Comparison of ENCODE assay signal across 8 cellular contexts in genomic region chr14:76376001-76376404, GRCh38. TPM values are rescaled to one million over a fixed set of nuclear protein-coding genes. Genes with fewer than 3 reads are reported as not detected.
DNase-seq lines count a peak whose midpoint lies in the region; TF ChIP-seq lines count a peak whose summit lies in the region.

Gene ESRRB (plus strand): TSS chr14:76376137. CDS start chr14:76376402, 265 bp downstream.

- H3K27me3 ChIP-seq in esophagus (ENCODE audit: control insufficient read depth in 1 of 2, insufficient read depth in 2 of 2, low read length in 2 of 2), result peaks cover 4 to 10% of the 10 kb centered on the region in 2 donors

- no peaks in the 10 kb centered on the region for H3K9me3 ChIP-seq in esophagus (ENCODE audit: control insufficient read depth in 2 of 2, insufficient read depth in 1 of 2, low read depth in 1 of 2, low read length in 1 of 2)

- peaks cover 6% of the 10 kb centered on the region in 2 donors for H3K4me1 ChIP-seq in esophagus (ENCODE audit: control insufficient read depth in 2 of 2, insufficient read depth in 2 of 2, low read length in 1 of 2)

- H3K27ac ChIP-seq in esophagus (ENCODE audit: low read depth in 2 of 2, low read length in 1 of 2), result no peak within 1 kb of the TSS

- H3K9me3 Mint-ChIP-seq in nephron progenitor cell, result no peaks in the 10 kb centered on the region

- peaks cover 50% of the 10 kb centered on the region for H3K4me1 Mint-ChIP-seq in nephron progenitor cell

- no peak within 1 kb of the TSS for H3K27ac Mint-ChIP-seq in nephron progenitor cell

- peak; percentile 64 for DNase-seq in D341Med (ENCODE audit: low spot score)
- peak; percentile 34 for DNase-seq in NCI-H526 treated with DMSO at 0.1 percent for 48 hours (lab: John Stamatoyannopoulos, UW)
- peak; percentile 59 for DNase-seq in nephron progenitor cell
- DNase-seq in NCI-H2029 treated with DMSO at 0.1 percent for 48 hours (lab: John Stamatoyannopoulos, UW), result no peak
- DNase-seq in NCI-H774 (lab: John Stamatoyannopoulos, UW), result no peak
- DNase-seq in activated naive CD4-positive, alpha-beta T cell treated with Interleukin-2 at 50 U/mL for 16 hours, result no peak
- DNase-seq in activated CD4-positive, alpha-beta T cell treated with anti-CD3 and anti-CD28 coated beads, Interleukin-2, amount 50 U/mL, for 4 hours, result no peak

- peak within 1 kb of the TSS; percentile 80 for H3K4me3 Mint-ChIP-seq in nephron progenitor cell

- peak within 1 kb of the TSS; percentile 6 to 17 for H3K4me3 ChIP-seq in esophagus (ENCODE audit: low read depth in 1 of 2, low read length in 2 of 2)

- WGBS in esophagus, 2 donors, result 3% methylated on average over 25 of the region's 25 CpGs

- no peaks in the 10 kb centered on the region for H3K36me3 ChIP-seq in esophagus (ENCODE audit: control insufficient read depth in 2 of 2, insufficient read depth in 2 of 2, low read length in 1 of 2)

- peaks cover 98% of the 10 kb centered on the region for H3K27me3 Mint-ChIP-seq in nephron progenitor cell (ENCODE audit: low read depth, poor library complexity)

- no peaks in the 10 kb centered on the region for H3K36me3 Mint-ChIP-seq in nephron progenitor cell (ENCODE audit: low read depth)

- no peak for TF ChIP-seq CTCF in nephron progenitor cell (IDR thresholded peaks at IDR 0.05)

RNA-seq across cellular contexts. Expression of gene ESRRB, which starts in this region (rescaled TPM):
- under 1 TPM in 1 of 2 donors, not detected in 1; 0.06 TPM for polyA plus RNA-seq in esophagus

Comparison
In these comparisons a context has a peak if more than half of its experiments do, and no peak if none do; other contexts are left out.
1. DNase-seq: peak in D341Med (single experiment), NCI-H526 treated with DMSO at 0.1 percent for 48 hours (single experiment) and nephron progenitor cell (single experiment); none in NCI-H2029 treated with DMSO at 0.1 percent for 48 hours (single experiment), NCI-H774 (single experiment), activated naive CD4-positive, alpha-beta T cell treated with Interleukin-2 at 50 U/mL for 16 hours (single experiment) and activated CD4-positive, alpha-beta T cell treated with anti-CD3 and anti-CD28 coated beads, Interleukin-2, amount 50 U/mL, for 4 hours (0 of 2).